In genomic region chr5:115685480-115685879, GRCh38 we compare ENCODE assay signal across 20 cellular contexts. TPM values are rescaled to one million over a fixed set of nuclear protein-coding genes. Genes with fewer than 3 reads are reported as not detected.
DNase-seq lines count a peak whose midpoint lies in the region; ATAC-seq, FAIRE-seq and TF ChIP-seq lines count a peak whose summit lies in the region.
"Had no signal": no experiment of that assay in that cellular context is flagged by ENCODE, and none has a peak within 500 bp of the region (broad histone marks: within the 10 kb centered on the region; RNA-seq: fewer than 3 reads in every experiment).

No MANE protein-coding gene starts in this region.

- H3K9me1 ChIP-seq in endothelial cell of umbilical vein (replicated peaks; ENCODE audit: control insufficient read depth, extremely low read depth, insufficient read depth, low read length), result no peaks in the 10 kb centered on the region

- no peak overlapping the region for H2AFZ ChIP-seq in endothelial cell of umbilical vein (ENCODE audit: low read depth, low read length)
- H2AFZ ChIP-seq: PC-9 had no signal

- dilution Hi-C loops in endothelial cell of umbilical vein (cut with MboI; ENCODE audit: extremely low pct_ligation_motif_present, low sequenced_read_pairs), result no loop called here

- H3K79me2 ChIP-seq in endothelial cell of umbilical vein (ENCODE audit: control insufficient read depth, insufficient read depth, low read length), result no peaks in the 10 kb centered on the region

- H4K20me1 ChIP-seq in endothelial cell of umbilical vein (replicated peaks; ENCODE audit: control insufficient read depth, extremely low read depth, insufficient read depth, low read length), result no peaks in the 10 kb centered on the region
- H4K20me1 ChIP-seq: BLaER1 had no signal

- no peak overlapping the region for H3K4me2 ChIP-seq in endothelial cell of umbilical vein (ENCODE audit: insufficient read depth, low read length)
- H3K4me2 ChIP-seq: BLaER1, PC-9 had no signal

- H3K36me3 ChIP-seq in HUES48 (ENCODE audit: control insufficient read depth, insufficient read depth, low read length) (no peaks in the 10 kb centered on the region), endothelial cell of umbilical vein (ENCODE audit: control insufficient read depth in 2 of 2, extremely low read depth in 1 of 2, insufficient read depth in 2 of 2, low read length in 2 of 2) (no peaks in the 10 kb centered on the region)
- H3K36me3 ChIP-seq: BLaER1, MG63 had no signal

- TF ChIP-seq POLR2A in endothelial cell of umbilical vein (IDR thresholded peaks at IDR 0.05; ENCODE audit: low read depth, low read length), result no peak

- no TSS peak for BruUV-seq in endothelial cell of umbilical vein (replicated peaks; lab: Mats Ljungman, UMichigan)

- POLR2A ChIA-PET in endothelial cell of umbilical vein (lab: Charles Lee), result no interaction called here

- H3K27me3 ChIP-seq in HUES48 (ENCODE audit: control insufficient read depth, insufficient read depth, low read length) (no peaks in the 10 kb centered on the region), endothelial cell of umbilical vein (ENCODE audit: control insufficient read depth in 2 of 2, insufficient read depth in 2 of 2, low read length in 2 of 2) (peaks cover 4 to 8% of the 10 kb centered on the region in 2 experiments)
- H3K27me3 ChIP-seq: BLaER1 had no signal

- CTCF ChIA-PET in endothelial cell of umbilical vein (lab: Charles Lee), result interaction anchor here (1.3 kb wide), 1 partner anchor 45 kb away, joined by 3 read pairs; no protein-coding TSS in a partner anchor

- TF ChIP-seq CTCF in endothelial cell of umbilical vein (IDR thresholded peaks at IDR 0.05; ENCODE audit: extremely low read depth in 1 of 2, insufficient read depth in 1 of 2, low read depth in 1 of 2, low read length in 2 of 2) (no peak), omental fat pad (IDR thresholded peaks at IDR 0.05) (no peak)

- DNase-seq in DMS79 treated with DMSO at 0.1 percent for 48 hours (lab: John Stamatoyannopoulos, UW) (peak; percentile 2), endothelial cell of umbilical vein (ENCODE audit: low read depth, low spot score) (peak; percentile 2), omental fat pad (ENCODE audit: low spot score) (no peak), NCI-H2081 (lab: John Stamatoyannopoulos, UW) (no peak), NCI-H510A treated with DMSO at 0.1 percent for 48 hours (lab: John Stamatoyannopoulos, UW) (no peak), HUDEP-2 (lab: John Stamatoyannopoulos, UW; ENCODE audit: unreplicated experiment in 76 of 76) (no peak)
- DNase-seq: CD4-positive, alpha-beta memory T cell; GOT3; Kasumi-1; MG63; NCI-H1092; NCI-H1694; NCI-H524; PC-9 had no signal

- peak overlapping the region; percentile 34 for H3K27ac ChIP-seq in HUES48 (ENCODE audit: low read depth, low read length)
- H3K27ac ChIP-seq in endothelial cell of umbilical vein (ENCODE audit: insufficient read depth, low read depth, low read length), result no peak overlapping the region
- H3K27ac ChIP-seq: BLaER1, PC-9, RWPE1 had no signal

- H3K9ac ChIP-seq in HUES48 (ENCODE audit: low read depth, low read length) (no peak overlapping the region), endothelial cell of umbilical vein (replicated peaks; ENCODE audit: extremely low read depth, insufficient read depth, low read length) (no peak overlapping the region)
- H3K9ac ChIP-seq: BLaER1 had no signal

- no peak for FAIRE-seq in endothelial cell of umbilical vein (lab: Jason Lieb, UNC)
- FAIRE-seq: GM12891, GM18507, HTR-8/SVneo had no signal

- H3K4me3 ChIP-seq in HUES48 (ENCODE audit: low read depth, low read length), result no peak overlapping the region; the same call in 1 of the 2 replicates
- no peak overlapping the region for H3K4me3 ChIP-seq in endothelial cell of umbilical vein (replicated peaks in 1 of 3; ENCODE audit: insufficient read depth in 1 of 3, low read depth in 1 of 3, low read length in 3 of 3)
- H3K4me3 ChIP-seq: BLaER1, MG63, PC-9 had no signal

- peak; percentile 54 for ATAC-seq in omental fat pad (ENCODE audit: low FRiP score)

- H3K9me3 ChIP-seq in HUES48 (ENCODE audit: control insufficient read depth, insufficient read depth, low read length) (peaks cover 15% of the 10 kb centered on the region), endothelial cell of umbilical vein (replicated peaks; ENCODE audit: control insufficient read depth, insufficient read depth, low read length) (no peaks in the 10 kb centered on the region)
- H3K9me3 ChIP-seq: MG63 had no signal

- intact Hi-C loops in endothelial cell of umbilical vein (cut with micrococcal nuclease), result no loop called here

- H3K4me1 ChIP-seq in HUES48 (ENCODE audit: control insufficient read depth, insufficient read depth, low read length) (peaks cover 17% of the 10 kb centered on the region), endothelial cell of umbilical vein (ENCODE audit: control insufficient read depth, extremely low read depth, insufficient read depth, low read length) (no peaks in the 10 kb centered on the region)
- H3K4me1 ChIP-seq: BLaER1 had no signal

TF ChIP-seq in endothelial cell of umbilical vein, 7 proteins besides CTCF, POLR2A, EP300 and RAD21:
- TF ChIP-seq POLR2AphosphoS5 (IDR thresholded peaks at IDR 0.05; ENCODE audit: insufficient read depth, low read depth, low read length), result no peak
- no peak for TF ChIP-seq MAX (IDR thresholded peaks at IDR 0.05; ENCODE audit: insufficient read depth, insufficient read length)
- no peak for TF ChIP-seq MYC (IDR thresholded peaks at IDR 0.05; ENCODE audit: low read depth, low read length)
- TF ChIP-seq EZH2 (IDR thresholded peaks at IDR 0.05; ENCODE audit: borderline replicate concordance, low read depth, low read length, severe bottlenecking), result no peak
- no peak for TF ChIP-seq GATA2 (IDR thresholded peaks at IDR 0.05; ENCODE audit: insufficient read depth, insufficient read length, low read depth, low read length)
- TF ChIP-seq FOS (IDR thresholded peaks at IDR 0.05; ENCODE audit: borderline replicate concordance, insufficient read depth, low read length), result no peak
- TF ChIP-seq JUN (IDR thresholded peaks at IDR 0.05; ENCODE audit: borderline replicate concordance, insufficient read depth, insufficient read length, low read depth), result no peak

RNA-seq across cellular contexts. Expression of gene TMED7, which starts 59.6 kb away (rescaled TPM):
- 101 TPM in 2 replicates for total RNA-seq in endothelial cell of umbilical vein
- 57.6 and 125 TPM in 2 replicates for polyA plus RNA-seq in endothelial cell of umbilical vein
- polyA plus RNA-seq in endothelial cell of umbilical vein (2011; cell fraction: cytosol; rRNA removed), result 34.2 and 50.6 TPM in 2 replicates
- 18.8 and 20.7 TPM in 2 replicates for polyA plus RNA-seq in endothelial cell of umbilical vein (2011; cell fraction: nucleus; rRNA removed)
- polyA plus RNA-seq in endothelial cell of umbilical vein (2012), result 42.5 and 53.4 TPM in 2 replicates
- 41.8 and 47.0 TPM in 2 replicates for polyA minus RNA-seq in endothelial cell of umbilical vein
- polyA minus RNA-seq in endothelial cell of umbilical vein (2011; cell fraction: cytosol; rRNA and poly(A)+ RNA removed), result 36.3 TPM
- 34.1 and 43.8 TPM in 2 replicates for polyA minus RNA-seq in endothelial cell of umbilical vein (2011; cell fraction: nucleus; rRNA and poly(A)+ RNA removed)
- total RNA-seq in omental fat pad, result 10 to 100 TPM; 73.1 to 88.5 (median 80.3) TPM

Comparison
In these comparisons a context has a peak if more than half of its experiments do, and no peak if none do; other contexts are left out.
1. DNase-seq: peak in DMS79 treated with DMSO at 0.1 percent for 48 hours (single experiment) and endothelial cell of umbilical vein (single experiment); none in omental fat pad (single experiment), NCI-H2081 (0 of 2), NCI-H510A treated with DMSO at 0.1 percent for 48 hours (single experiment) and HUDEP-2 (0 of 76).